ENCODE assay signal across 8 cellular contexts in the genomic region with DNA sequence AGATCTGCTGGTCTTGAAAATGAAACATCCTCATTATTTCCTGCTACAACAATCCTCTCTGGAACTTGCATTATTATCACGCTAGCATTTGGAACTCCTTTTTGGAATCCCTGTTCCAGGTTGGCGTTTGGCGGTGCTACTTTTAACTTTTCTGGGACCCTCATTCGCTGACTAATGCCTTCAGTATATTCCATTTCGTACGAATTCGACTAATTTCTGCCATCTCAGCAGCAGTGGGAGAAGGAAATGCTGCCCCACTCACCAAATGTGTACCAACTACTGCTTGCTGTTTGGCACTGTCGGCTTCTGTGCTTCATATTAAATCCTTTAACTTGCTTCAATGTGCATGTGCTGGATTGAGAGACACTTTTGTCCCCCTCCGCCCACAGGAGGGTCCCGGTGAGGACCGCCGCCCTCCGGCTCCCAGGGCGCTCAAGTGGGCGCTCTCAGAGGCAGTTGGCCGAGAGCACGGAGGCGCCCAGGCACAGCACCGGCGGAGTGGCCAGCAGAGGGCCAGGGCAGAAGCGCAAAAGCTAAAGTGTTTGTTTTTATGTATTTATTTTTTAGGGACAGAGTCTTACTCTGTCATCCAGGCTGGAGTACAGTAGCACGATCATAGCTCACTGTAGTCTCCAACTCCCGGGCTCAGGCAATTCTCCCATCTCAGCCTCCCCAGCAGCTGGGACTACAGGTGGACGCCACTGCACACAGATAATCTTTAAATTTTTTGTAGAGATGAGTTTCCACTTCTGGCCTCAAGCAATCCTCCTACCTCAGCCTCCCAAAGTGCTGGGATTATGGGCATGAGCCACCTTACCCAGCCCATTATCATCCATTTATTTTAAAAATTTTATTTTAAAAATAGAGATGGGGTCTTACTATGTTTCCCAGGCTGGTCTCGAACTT. TPM values are rescaled to one million over a fixed set of nuclear protein-coding genes. Genes with fewer than 3 reads are reported as not detected.
A peak's percentile ranks its signal among the peaks of the same experiment; 100 is the strongest.
DNase-seq lines count a peak whose midpoint lies in the region; ATAC-seq and TF ChIP-seq lines count a peak whose summit lies in the region.
"Had no signal": no experiment of that assay in that cellular context is flagged by ENCODE, and none has a peak within 500 bp of the region (broad histone marks: within the 10 kb centered on the region; RNA-seq: fewer than 3 reads in every experiment).

No MANE protein-coding gene starts in this region.

- peak; percentile 37 for ATAC-seq in left ventricle myocardium superior

- peak; percentile 31; the same call in 1 of the 2 replicates for TF ChIP-seq RAD21 in SK-N-SH (IDR thresholded peaks at IDR 0.05; ENCODE audit: low read length)

- no peak overlapping the region for H3K18ac ChIP-seq in H9 (ENCODE audit: insufficient read length, low read depth, low read length)

- H3K14ac ChIP-seq in H9 (ENCODE audit: insufficient read depth, low read length), result no peak overlapping the region

- H3K9ac ChIP-seq in H9 (ENCODE audit: extremely low read depth, insufficient read length, low read length) (no peak overlapping the region), SK-N-SH (peak overlapping the region; percentile 42; the same call in 1 of the 2 replicates)

- no peak overlapping the region for H4K8ac ChIP-seq in H9 (replicated peaks; ENCODE audit: insufficient read length, low read depth, low read length)

- CTCF ChIA-PET in SK-N-SH (lab: Yijun Ruan, JAX), result interaction anchor here (0.6 to 6.5 kb wide), 12 partner anchors 10 to 80 kb away, joined by 3 to 68 read pairs (median 5); a partner anchor contains a TSS
- CTCF ChIA-PET in RWPE1 (lab: Yijun Ruan, JAX), result interaction anchor here (0.7 kb wide), 1 partner anchor 80 kb away, joined by 3 read pairs; no protein-coding TSS in a partner anchor

- POLR2A ChIA-PET in SK-N-SH (lab: Yijun Ruan, JAX), result no interaction called here
- POLR2A ChIA-PET in RWPE1 (lab: Yijun Ruan, JAX; ENCODE audit: low non-redundant PET), result no interaction called here

- H3F3A ChIP-seq in SK-N-SH (replicated peaks; ENCODE audit: insufficient read depth), result peaks cover 9% of the 10 kb centered on the region

- no peaks in the 10 kb centered on the region for H3K9me3 ChIP-seq in H9 (ENCODE audit: control insufficient read depth, low read depth, low read length)
- H3K9me3 ChIP-seq in SK-N-SH, result no peaks in the 10 kb centered on the region
- H3K9me3 ChIP-seq in stomach, result no peaks in the 10 kb centered on the region

- no peaks in the 10 kb centered on the region for H3K4me1 Mint-ChIP-seq in H9

- H3K4me1 ChIP-seq in H9 (ENCODE audit: insufficient read depth, low read length) (no peaks in the 10 kb centered on the region), SK-N-SH (ENCODE audit: control insufficient read depth in 1 of 2, insufficient read depth in 2 of 2, low read depth in 1 of 2, low read length in 1 of 2) (peaks cover 12 to 15% of the 10 kb centered on the region in 2 experiments; a peak in 3 of 4 replicates), stomach (peaks cover 0 to 7% (median 0%) of the 10 kb centered on the region in 4 donors)

- H3K9me2 ChIP-seq in SK-N-SH, result no peaks in the 10 kb centered on the region

- intact Hi-C loops in left ventricle myocardium superior (cut with micrococcal nuclease), result no loop called here
- intact Hi-C loops in stomach (cut with DNase I; ENCODE audit: low total_unique reads), result no loop called here

- no peak overlapping the region for H3T11ph ChIP-seq in H9 (ENCODE audit: low read length)

- H4K20me1 ChIP-seq in H9 (ENCODE audit: control insufficient read depth, insufficient read depth, insufficient read length), result no peaks in the 10 kb centered on the region
- H4K20me1 ChIP-seq in SK-N-SH (ENCODE audit: insufficient read depth), result no peaks in the 10 kb centered on the region

- no peak overlapping the region for H2AFZ ChIP-seq in H9 (ENCODE audit: low read length)
- H2AFZ ChIP-seq in SK-N-SH (ENCODE audit: low read depth), result peak overlapping the region; percentile 71

- H3K4ac ChIP-seq in H9 (ENCODE audit: low read depth, low read length), result no peak overlapping the region

- peak overlapping the region; percentile 41 to 57 for H3K4me3 ChIP-seq in SK-N-SH (ENCODE audit: low read depth in 2 of 2, low read length in 1 of 2)
- H3K4me3 ChIP-seq in stomach, result peak overlapping the region in 2 of 4 donors; percentile 19 to 31

- TF ChIP-seq CTCF in H9 (conservative IDR thresholded peaks at IDR 0.05), result peak; percentile 73
- TF ChIP-seq CTCF in SK-N-SH (IDR thresholded peaks at IDR 0.05), result peak; percentile 65
- TF ChIP-seq CTCF in stomach (IDR thresholded peaks at IDR 0.05), result peak in 2 of 7 experiments; percentile 23 to 30
- no peak for TF ChIP-seq CTCF in RWPE1 (conservative IDR thresholded peaks at IDR 0.05; ENCODE audit: low read depth)

- no peak overlapping the region for H3K4me3 Mint-ChIP-seq in H9

- no peak overlapping the region for H2BK5ac ChIP-seq in H9 (ENCODE audit: insufficient read length, low read length)

- H2BK20ac ChIP-seq in H9 (ENCODE audit: low read depth, low read length, poor library complexity, severe bottlenecking), result no peak overlapping the region

- no peaks in the 10 kb centered on the region for H3K79me2 ChIP-seq in H9 (ENCODE audit: insufficient read depth, low read length)
- H3K79me2 ChIP-seq in SK-N-SH (ENCODE audit: insufficient read depth), result no peaks in the 10 kb centered on the region

- H3K27ac ChIP-seq in H9 (ENCODE audit: insufficient read length, low read depth, low read length) (no peak overlapping the region), SK-N-SH (ENCODE audit: low read depth in 2 of 2, low read length in 1 of 2) (peak overlapping the region; percentile 45 to 76; a peak in 3 of 4 replicates), stomach (no peak overlapping the region), RWPE1 (no peak overlapping the region)

- H3K36me3 Mint-ChIP-seq in H9 (ENCODE audit: insufficient read depth in 1 of 3, low read depth in 3 of 3), result no peaks in the 10 kb centered on the region

- H4K91ac ChIP-seq in H9 (ENCODE audit: insufficient read length, low read depth, low read length), result no peak overlapping the region

- H3K4me2 ChIP-seq in H9 (ENCODE audit: insufficient read depth, insufficient read length, low read length) (no peak overlapping the region), SK-N-SH (peak overlapping the region; percentile 71; the same call in 1 of the 2 replicates)

- DNase-seq in H9, result peak; percentile 70
- peak; percentile 60 for DNase-seq in SK-N-SH
- DNase-seq in left ventricle myocardium superior, result no peak
- peak; percentile 31 for DNase-seq in stomach
- no peak for DNase-seq in NCI-H82 (lab: John Stamatoyannopoulos, UW)
- DNase-seq in RWPE1 (ENCODE audit: low spot score), result no peak
- DNase-seq in foreskin melanocyte, result no peak
- DNase-seq: NCI-H526 had no signal

- WGBS in H9 (ENCODE audit: extremely low coverage, insufficient read length, low lambda C conversion rate), result no CpG with 5 or more reads among the region's 25 CpGs
- 48% methylated on average over 25 of the region's 25 CpGs for WGBS in SK-N-SH (ENCODE audit: low lambda C conversion rate)
- WGBS in stomach, 5 donors, result 56 to 76% (median 68%) methylated on average over 13 to 25 of the region's 25 CpGs

- no peak overlapping the region for H3K27ac Mint-ChIP-seq in H9

- H3K23me2 ChIP-seq in H9 (ENCODE audit: insufficient read length, low read depth, low read length, poor library complexity, severe bottlenecking), result no peaks in the 10 kb centered on the region

- no peak for TF ChIP-seq EP300 in SK-N-SH (IDR thresholded peaks at IDR 0.05; ENCODE audit: borderline replicate concordance in 1 of 2, low read depth in 1 of 2, low read length in 1 of 2)
- TF ChIP-seq EP300 in stomach (IDR thresholded peaks at IDR 0.05), result no peak

- H3K9me3 Mint-ChIP-seq in H9, result no peaks in the 10 kb centered on the region

- H3K56ac ChIP-seq in H9 (ENCODE audit: insufficient read length, low read depth, low read length), result no peak overlapping the region

- H2BK12ac ChIP-seq in H9 (ENCODE audit: insufficient read length, low read depth, low read length), result no peak overlapping the region

- no peaks in the 10 kb centered on the region; the same call in 1 of the 2 replicates for H3K27me3 ChIP-seq in H9 (ENCODE audit: insufficient read depth, low read length)
- H3K27me3 ChIP-seq in SK-N-SH (ENCODE audit: insufficient read depth), result no peaks in the 10 kb centered on the region
- peaks cover 0 to 14% (median 0%) of the 10 kb centered on the region in 3 donors for H3K27me3 ChIP-seq in stomach

- H2AK5ac ChIP-seq in H9 (ENCODE audit: insufficient read length, low read length), result no peak overlapping the region

- peaks cover 24% of the 10 kb centered on the region for H3K27me3 Mint-ChIP-seq in H9 (ENCODE audit: low read depth)

- no peak overlapping the region for H3K23ac ChIP-seq in H9 (ENCODE audit: insufficient read length, low read depth, low read length)

- no peaks in the 10 kb centered on the region for H3K79me1 ChIP-seq in H9 (ENCODE audit: insufficient read depth, low read depth, low read length, poor library complexity, severe bottlenecking)

- H3K36me3 ChIP-seq in SK-N-SH (replicated peaks in 1 of 2; ENCODE audit: control insufficient read depth in 1 of 2, insufficient read depth in 2 of 2, low read length in 1 of 2) (no peaks in the 10 kb centered on the region), stomach (no peaks in the 10 kb centered on the region)

- H2BK15ac ChIP-seq in H9 (ENCODE audit: low read depth, low read length), result no peak overlapping the region

- no peak overlapping the region for H4K5ac ChIP-seq in H9 (ENCODE audit: insufficient read length, low read depth, low read length)

- H2BK120ac ChIP-seq in H9 (ENCODE audit: low read depth, low read length, poor library complexity, severe bottlenecking), result no peak overlapping the region

- TF ChIP-seq POLR2A in stomach (IDR thresholded peaks at IDR 0.05), result no peak

TF ChIP-seq in SK-N-SH, 30 proteins besides CTCF, POLR2A, EP300 and RAD21 (continues in another document):
- TF ChIP-seq SMC3 (IDR thresholded peaks at IDR 0.05; ENCODE audit: low read depth, low read length) (peak; percentile 43), JUND (IDR thresholded peaks at IDR 0.05) (no peak), EZH2phosphoT487 (IDR thresholded peaks at IDR 0.05; ENCODE audit: borderline replicate concordance, low read depth) (no peak), FOXM1 (IDR thresholded peaks at IDR 0.05; ENCODE audit: low read depth) (no peak), FOSL2 (IDR thresholded peaks at IDR 0.05; ENCODE audit: borderline replicate concordance, low read depth) (no peak)

RNA-seq across cellular contexts. Expression of a gene that starts 11.9 kb away (rescaled TPM):
- total RNA-seq in H9 (2021), result not detected in 2 replicates
- 0.05 and 0.06 TPM in 2 replicates for polyA plus RNA-seq in SK-N-SH (2012; rRNA removed)
- 0.06 and 0.07 TPM in 2 replicates for polyA plus RNA-seq in SK-N-SH (2012; cell fraction: cytosol; rRNA removed)
- polyA plus RNA-seq in SK-N-SH (2012; cell fraction: nucleus; rRNA removed), result 0.11 and 0.14 TPM in 2 replicates
- 0.05 TPM for total RNA-seq in left ventricle myocardium superior
- total RNA-seq in stomach, result under 1 TPM in 1 of 5 donors, not detected in 4; under 0.01 TPM
- polyA plus RNA-seq in stomach, result under 1 TPM in 1 of 3 donors, not detected in 2; 0.80 TPM

RNA-seq across cellular contexts. Expression of a gene that starts 27.9 kb away (rescaled TPM):
- 5.9 and 6.1 TPM in 2 replicates for total RNA-seq in H9 (2021)
- polyA plus RNA-seq in SK-N-SH (2012; rRNA removed), result 1.3 and 1.9 TPM in 2 replicates
- polyA plus RNA-seq in SK-N-SH (2012; cell fraction: cytosol; rRNA removed), result 2.0 TPM in 2 replicates
- 0.89 and 1.7 TPM in 2 replicates for polyA plus RNA-seq in SK-N-SH (2012; cell fraction: nucleus; rRNA removed)
- 3.2 TPM for total RNA-seq in left ventricle myocardium superior
- 100 to 1,000 TPM in 1 of 5 donors, 10 to 100 TPM in 1, 1 to 10 TPM in 3; 3.6 to 135 (median 8.4) TPM for total RNA-seq in stomach
- 1 to 10 TPM in 2 of 3 donors, under 1 TPM in 1; 0.81 to 7.4 (median 1.2) TPM for polyA plus RNA-seq in stomach

Comparison
In these comparisons a context has a peak if more than half of its experiments do, and no peak if none do; other contexts are left out.
1. DNase-seq: peak in H9 (single experiment), SK-N-SH (single experiment) and stomach (single experiment); none in left ventricle myocardium superior (single experiment), NCI-H82 (single experiment), RWPE1 (single experiment) and foreskin melanocyte (single experiment).
2. H3K27ac ChIP-seq: peak in SK-N-SH (2 of 2); none in H9 (single experiment), stomach (0 of 5) and RWPE1 (single experiment).